In the genomic region with DNA sequence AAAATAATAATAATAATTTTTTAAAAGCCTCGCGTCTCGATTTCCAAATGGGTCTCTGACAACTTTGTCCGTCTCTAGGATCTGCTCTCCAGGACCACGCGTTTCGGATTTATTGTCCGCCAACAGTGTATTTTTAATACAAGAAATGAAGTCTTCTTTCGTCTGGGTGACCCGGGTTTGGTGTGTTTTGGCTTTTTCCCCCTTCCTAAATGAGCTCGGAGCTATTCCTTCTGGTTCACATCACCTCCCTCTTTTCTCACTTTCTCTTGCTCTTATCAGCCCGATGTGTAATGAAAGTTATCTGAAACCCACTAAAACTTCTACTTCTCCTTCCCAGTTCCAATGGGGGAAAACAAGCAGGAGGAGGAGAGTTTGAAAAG, we compare ENCODE assay signal across 8 cellular contexts.
A peak's percentile ranks its signal among the peaks of the same experiment; 100 is the strongest.
DNase-seq lines count a peak whose midpoint lies in the region; ATAC-seq and TF ChIP-seq lines count a peak whose summit lies in the region.

No MANE protein-coding gene starts in this region.

- no peak for TF ChIP-seq CTCF in suprapubic skin (IDR thresholded peaks at IDR 0.05)

- 12% methylated on average over 12 of the region's 12 CpGs for WGBS in suprapubic skin

- DNase-seq in activated naive CD4-positive, alpha-beta T cell treated with anti-CD3 and anti-CD28 coated beads, Interleukin-2, amount 50 U/mL, for 72 hours (ENCODE audit: low spot score in 2 of 2): no peak
- DNase-seq in activated naive CD8-positive, alpha-beta T cell treated with anti-CD3 and anti-CD28 coated beads for 36 hours: no peak
- DNase-seq in iPS-NIHi7 (ENCODE audit: extremely low spot score) (peak; percentile 26), suprapubic skin (ENCODE audit: low spot score in 2 of 2) (no peak), T1000 (lab: John Stamatoyannopoulos, UW) (no peak), GM19240 (ENCODE audit: insufficient read length, low spot score) (no peak), NCI-H1436 (lab: John Stamatoyannopoulos, UW) (no peak)

- H3K4me1 Mint-ChIP-seq in activated naive CD4-positive, alpha-beta T cell treated with anti-CD3 and anti-CD28 coated beads, Interleukin-2, amount 50 U/mL, for 24 hours: peaks cover 21% of the 10 kb centered on the region
- peaks cover 22% of the 10 kb centered on the region for H3K4me1 Mint-ChIP-seq in activated naive CD8-positive, alpha-beta T cell treated with anti-CD3 and anti-CD28 coated beads for 36 hours

- peaks cover 92% of the 10 kb centered on the region for H3K27me3 ChIP-seq in suprapubic skin

- H3K27me3 Mint-ChIP-seq in activated naive CD4-positive, alpha-beta T cell treated with anti-CD3 and anti-CD28 coated beads, Interleukin-2, amount 50 U/mL, for 24 hours: peaks cover 65% of the 10 kb centered on the region
- H3K27me3 Mint-ChIP-seq in activated naive CD8-positive, alpha-beta T cell treated with anti-CD3 and anti-CD28 coated beads for 36 hours: peaks cover 85% of the 10 kb centered on the region

- H3K36me3 Mint-ChIP-seq in activated naive CD4-positive, alpha-beta T cell treated with anti-CD3 and anti-CD28 coated beads, Interleukin-2, amount 50 U/mL, for 24 hours: no peaks in the 10 kb centered on the region
- H3K36me3 Mint-ChIP-seq in activated naive CD4-positive, alpha-beta T cell treated with anti-CD3 and anti-CD28 coated beads, Interleukin-2, amount 50 U/mL, for 72 hours: peaks cover 0 to 16% of the 10 kb centered on the region in 2 donors
- H3K36me3 Mint-ChIP-seq in activated naive CD8-positive, alpha-beta T cell treated with anti-CD3 and anti-CD28 coated beads for 36 hours: no peaks in the 10 kb centered on the region

- H3K27ac Mint-ChIP-seq in activated naive CD4-positive, alpha-beta T cell treated with anti-CD3 and anti-CD28 coated beads, Interleukin-2, amount 50 U/mL, for 24 hours: no peak overlapping the region
- H3K27ac Mint-ChIP-seq in activated naive CD4-positive, alpha-beta T cell treated with anti-CD3 and anti-CD28 coated beads, Interleukin-2, amount 50 U/mL, for 72 hours: no peak overlapping the region
- H3K27ac Mint-ChIP-seq in activated naive CD8-positive, alpha-beta T cell treated with anti-CD3 and anti-CD28 coated beads for 36 hours: no peak overlapping the region

- no peaks in the 10 kb centered on the region for H3K9me3 ChIP-seq in suprapubic skin

- TF ChIP-seq POLR2A in suprapubic skin (IDR thresholded peaks at IDR 0.05): no peak

- H3K27ac ChIP-seq in suprapubic skin: peak overlapping the region; percentile 68

- peaks cover 33% of the 10 kb centered on the region for H3K4me1 ChIP-seq in suprapubic skin

- H3K9me3 Mint-ChIP-seq in activated naive CD4-positive, alpha-beta T cell treated with anti-CD3 and anti-CD28 coated beads, Interleukin-2, amount 50 U/mL, for 24 hours: peaks cover 6% of the 10 kb centered on the region
- H3K9me3 Mint-ChIP-seq in activated naive CD4-positive, alpha-beta T cell treated with anti-CD3 and anti-CD28 coated beads, Interleukin-2, amount 50 U/mL, for 72 hours: peaks cover 0 to 5% of the 10 kb centered on the region in 2 donors
- H3K9me3 Mint-ChIP-seq in activated naive CD8-positive, alpha-beta T cell treated with anti-CD3 and anti-CD28 coated beads for 36 hours: peaks cover 2% of the 10 kb centered on the region

- ATAC-seq in activated naive CD4-positive, alpha-beta T cell treated with anti-CD3 and anti-CD28 coated beads, Interleukin-2, amount 50 U/mL, for 72 hours: no peak

- peak overlapping the region; percentile 67 for H3K4me3 Mint-ChIP-seq in activated naive CD4-positive, alpha-beta T cell treated with anti-CD3 and anti-CD28 coated beads, Interleukin-2, amount 50 U/mL, for 24 hours
- peak overlapping the region; percentile 66 for H3K4me3 Mint-ChIP-seq in activated naive CD8-positive, alpha-beta T cell treated with anti-CD3 and anti-CD28 coated beads for 36 hours

- H3K36me3 ChIP-seq in suprapubic skin: no peaks in the 10 kb centered on the region

- TF ChIP-seq EP300 in suprapubic skin (IDR thresholded peaks at IDR 0.05): no peak

- H3K4me3 ChIP-seq in suprapubic skin: peak overlapping the region; percentile 50
